ENCODE assay signal across 9 cellular contexts in genomic region chr20:33689973-33690372, GRCh38. TPM values are rescaled to one million over a fixed set of nuclear protein-coding genes. Genes with fewer than 3 reads are reported as not detected.
DNase-seq lines count a peak whose midpoint lies in the region; ATAC-seq, FAIRE-seq and TF ChIP-seq lines count a peak whose summit lies in the region.
"Had no signal": no experiment of that assay in that cellular context is flagged by ENCODE, and none has a peak within 500 bp of the region (broad histone marks: within the 10 kb centered on the region; RNA-seq: fewer than 3 reads in every experiment).

No MANE protein-coding gene starts in this region.

- no peaks in the 10 kb centered on the region for H3K36me3 Mint-ChIP-seq in natural killer cell

- ATAC-seq in natural killer cell, result peak; percentile 12 to 55 (median 38)
- ATAC-seq in gastroesophageal sphincter, result no peak
- ATAC-seq in HG02610 (IDR thresholded peaks at IDR 0.05; ENCODE audit: unreplicated experiment), result no peak

- no peaks in the 10 kb centered on the region for H3K27me3 ChIP-seq in gastroesophageal sphincter
- H3K27me3 ChIP-seq: vagina had no signal

- intact Hi-C loops in natural killer cell (cut with micrococcal nuclease), result no loop called here

- TF ChIP-seq EP300 in gastroesophageal sphincter (IDR thresholded peaks at IDR 0.05), result no peak

- DNase-seq in DMS53 treated with DMSO at 0.1 percent for 48 hours (lab: John Stamatoyannopoulos, UW; ENCODE audit: unreplicated experiment) (peak; percentile 25), SIG-M5 (lab: John Stamatoyannopoulos, UW) (peak; percentile 42), natural killer cell (peak; percentile 53), RCC 7860 (ENCODE audit: low spot score) (no peak), GM03348 (ENCODE audit: low spot score) (no peak)
- peak; percentile 50 for DNase-seq in activated naive CD4-positive, alpha-beta T cell treated with anti-CD3 and anti-CD28 coated beads, Interleukin-2, amount 50 U/mL, for 16 hours

- H3K27ac ChIP-seq in gastroesophageal sphincter, result no peak overlapping the region
- H3K27ac ChIP-seq: vagina had no signal

- no peaks in the 10 kb centered on the region for H3K9me3 ChIP-seq in gastroesophageal sphincter
- H3K9me3 ChIP-seq: vagina had no signal

- TF ChIP-seq CTCF in natural killer cell (IDR thresholded peaks at IDR 0.05) (no peak), gastroesophageal sphincter (IDR thresholded peaks at IDR 0.05) (no peak)

- FAIRE-seq in RCC 7860 (lab: Jason Lieb, UNC), result no peak

- H3K27ac Mint-ChIP-seq in natural killer cell, result peak overlapping the region; percentile 74 to 85

- WGBS in gastroesophageal sphincter (ENCODE audit: low coverage in 1 of 2), 2 donors, result 51 to 60% methylated on average over 2 of the region's 4 CpGs

- H3K4me3 Mint-ChIP-seq in natural killer cell, result peak overlapping the region; percentile 65

- H3K36me3 ChIP-seq in gastroesophageal sphincter, result no peaks in the 10 kb centered on the region
- H3K36me3 ChIP-seq: vagina had no signal

- H3K4me1 ChIP-seq in gastroesophageal sphincter, result peaks cover 0 to 30% (median 8%) of the 10 kb centered on the region in 3 donors

- H3K4me3 ChIP-seq in gastroesophageal sphincter, result no peak overlapping the region
- H3K4me3 ChIP-seq: vagina had no signal

- peaks cover 19 to 21% of the 10 kb centered on the region in 2 donors for H3K4me1 Mint-ChIP-seq in natural killer cell

- no peaks in the 10 kb centered on the region for H3K27me3 Mint-ChIP-seq in natural killer cell (ENCODE audit: low read depth in 2 of 2)

- no peaks in the 10 kb centered on the region for H3K9me3 Mint-ChIP-seq in natural killer cell

- no peak for TF ChIP-seq POLR2A in gastroesophageal sphincter (IDR thresholded peaks at IDR 0.05)

RNA-seq across cellular contexts. Expression of gene E2F1, which starts 3.8 kb away (rescaled TPM):
- total RNA-seq in natural killer cell, result 1 to 10 TPM; 4.6 to 5.6 (median 4.7) TPM
- total RNA-seq in gastroesophageal sphincter, result 1 to 10 TPM in 3 of 4 donors, under 1 TPM in 1; 0.57 to 4.4 (median 1.5) TPM

RNA-seq across cellular contexts. Expression of gene NECAB3, which starts 15.7 kb away (rescaled TPM):
- 10 to 100 TPM in 2 of 3 donors, 1 to 10 TPM in 1; 9.7 to 18.1 (median 13.4) TPM for total RNA-seq in natural killer cell
- 10 to 100 TPM; 30.6 to 71.9 (median 52.9) TPM for total RNA-seq in gastroesophageal sphincter

RNA-seq across cellular contexts. Expression of gene ACTL10, which starts 23.2 kb away (rescaled TPM):
- 1 to 10 TPM in 2 of 3 donors, under 1 TPM in 1; 0.80 to 2.2 (median 1.1) TPM for total RNA-seq in natural killer cell
- 1 to 10 TPM in 3 of 4 donors, under 1 TPM in 1; 0.54 to 2.7 (median 2.1) TPM for total RNA-seq in gastroesophageal sphincter

RNA-seq across cellular contexts. Expression of gene C20orf144, which starts 27.8 kb away (rescaled TPM):
- total RNA-seq in natural killer cell (under 1 TPM; 0.25 to 0.41 (median 0.33) TPM), gastroesophageal sphincter (not detected)
- total RNA-seq: vagina had no signal

RNA-seq across cellular contexts. Expression of gene PXMP4, which starts 30.1 kb away (rescaled TPM):
- total RNA-seq in natural killer cell (1 to 10 TPM; 4.7 to 6.6 (median 6.2) TPM), gastroesophageal sphincter (1 to 10 TPM; 4.4 to 8.9 (median 6.8) TPM)

Comparison
In these comparisons a context has a peak if more than half of its experiments do, and no peak if none do; other contexts are left out.
1. DNase-seq: peak in DMS53 treated with DMSO at 0.1 percent for 48 hours (single experiment), SIG-M5 (single experiment), activated naive CD4-positive, alpha-beta T cell treated with anti-CD3 and anti-CD28 coated beads, Interleukin-2, amount 50 U/mL, for 16 hours (single experiment) and natural killer cell (single experiment); none in RCC 7860 (single experiment) and GM03348 (single experiment).
2. ATAC-seq: peak in natural killer cell (3 of 3); none in gastroesophageal sphincter (single experiment) and HG02610 (single experiment).